In genomic region chr20:11843289-11843688, GRCh38 we compare ENCODE assay signal across 34 cellular contexts.
"Had no signal": no experiment of that assay in that cellular context is flagged by ENCODE, and none has a peak within 500 bp of the region (broad histone marks: within the 10 kb centered on the region; RNA-seq: fewer than 3 reads in every experiment).

No MANE protein-coding gene starts in this region.

- H3K27ac Mint-ChIP-seq: activated B cell treated with CpG ODN at 0.5 μM for 24 hours; activated CD4-positive, alpha-beta memory T cell treated with anti-CD3 and anti-CD28 coated beads for 36 hours; activated CD4-positive, alpha-beta T cell treated with anti-CD3 and anti-CD28 coated beads, Interleukin-2, amount 10 ng/mL, durations not matched to agents 24 days and 14 days; activated CD8-positive, alpha-beta T cell treated with anti-CD3 and anti-CD28 coated beads for 36 hours; activated naive CD4-positive, alpha-beta T cell treated with anti-CD3 and anti-CD28 coated beads for 36 hours; activated naive CD4-positive, alpha-beta T cell treated with anti-CD3 and anti-CD28 coated beads, Interleukin-2, amount 50 U/mL, for 72 hours; activated naive CD8-positive, alpha-beta T cell treated with anti-CD3 and anti-CD28 coated beads for 36 hours; activated T-cell treated with anti-CD3 and anti-CD28 coated beads, Interleukin-2, amount 50 U/mL, for 72 hours; activated T-helper 1 cell treated with anti-CD3 and anti-CD28 coated beads, Interleukin-12 subunit alpha, Interleukin-12 subunit beta, Interleukin-2, Interleukin-4 antibody, amounts not matched to agents 30 ng/mL and 10 ng/mL and 1 ng/mL, durations not matched to agents 14 hours and 24 hours and 36 hours; activated T-helper 17 cell treated with anti-CD3 and anti-CD28 coated beads, Interleukin-2, amount 50 U/mL, for 72 hours; T-cell; T-helper 17 cell had no signal

- H3K4me3 ChIP-seq: adrenal gland, body of pancreas, breast epithelium had no signal

- H3K27me3 ChIP-seq: adrenal gland, body of pancreas, brain microvascular endothelial cell, breast epithelium had no signal

- H3K36me3 ChIP-seq: adrenal gland, brain microvascular endothelial cell, breast epithelium had no signal

- H3K4me1 Mint-ChIP-seq: activated B cell treated with CpG ODN at 0.5 μM for 24 hours; activated CD4-positive, alpha-beta T cell treated with anti-CD3 and anti-CD28 coated beads, Interleukin-2, amount 10 ng/mL, durations not matched to agents 24 days and 14 days; activated naive CD8-positive, alpha-beta T cell treated with anti-CD3 and anti-CD28 coated beads for 36 hours; activated T-helper 17 cell treated with anti-CD3 and anti-CD28 coated beads, Interleukin-2, amount 50 U/mL, for 72 hours; T-cell; T-helper 17 cell had no signal

- H3K4me1 ChIP-seq: adrenal gland, breast epithelium had no signal

- H3K9me3 Mint-ChIP-seq: activated CD4-positive, alpha-beta T cell treated with anti-CD3 and anti-CD28 coated beads, Interleukin-2, amount 10 ng/mL, durations not matched to agents 24 days and 14 days; activated naive CD4-positive, alpha-beta T cell treated with anti-CD3 and anti-CD28 coated beads for 36 hours; activated naive CD8-positive, alpha-beta T cell treated with anti-CD3 and anti-CD28 coated beads for 36 hours had no signal

- H3K4me3 Mint-ChIP-seq: activated B cell treated with CpG ODN at 0.5 μM for 24 hours; activated CD4-positive, alpha-beta memory T cell treated with anti-CD3 and anti-CD28 coated beads for 36 hours; activated CD4-positive, alpha-beta T cell treated with anti-CD3 and anti-CD28 coated beads, Interleukin-2, amount 10 ng/mL, durations not matched to agents 24 days and 14 days; activated CD8-positive, alpha-beta T cell treated with anti-CD3 and anti-CD28 coated beads for 36 hours; activated naive CD4-positive, alpha-beta T cell treated with anti-CD3 and anti-CD28 coated beads for 36 hours; activated naive CD8-positive, alpha-beta T cell treated with anti-CD3 and anti-CD28 coated beads for 36 hours; activated T-cell treated with anti-CD3 and anti-CD28 coated beads, Interleukin-2, amount 50 U/mL, for 4 hours; activated T-cell treated with anti-CD3 and anti-CD28 coated beads, Interleukin-2, amount 50 U/mL, for 72 hours; activated T-helper 1 cell treated with anti-CD3 and anti-CD28 coated beads, Interleukin-12 subunit alpha, Interleukin-12 subunit beta, Interleukin-2, Interleukin-4 antibody, amounts not matched to agents 30 ng/mL and 10 ng/mL and 1 ng/mL, durations not matched to agents 14 hours and 24 hours and 36 hours; activated T-helper 17 cell treated with anti-CD3 and anti-CD28 coated beads, Interleukin-2, amount 50 U/mL, for 72 hours; T-cell; T-helper 17 cell had no signal

- H3K36me3 Mint-ChIP-seq: activated CD4-positive, alpha-beta memory T cell treated with anti-CD3 and anti-CD28 coated beads for 36 hours; activated naive CD8-positive, alpha-beta T cell treated with anti-CD3 and anti-CD28 coated beads for 36 hours; T-cell had no signal

- ATAC-seq: activated CD8-positive, alpha-beta T cell treated with anti-CD3 and anti-CD28 coated beads for 36 hours; activated naive CD4-positive, alpha-beta T cell treated with anti-CD3 and anti-CD28 coated beads, Interleukin-2, amount 50 U/mL, for 72 hours; activated T-cell treated with anti-CD3 and anti-CD28 coated beads, Interleukin-2, amount 50 U/mL, for 4 hours; activated T-cell treated with anti-CD3 and anti-CD28 coated beads, Interleukin-2, amount 50 U/mL, for 72 hours; activated T-helper 17 cell treated with anti-CD3 and anti-CD28 coated beads, Interleukin-2, amount 50 U/mL, for 72 hours; body of pancreas; T-cell; T-helper 17 cell had no signal

- DNase-seq: activated B cell treated with CpG ODN at 0.5 μM for 24 hours; activated CD4-positive, alpha-beta memory T cell treated with anti-CD3 and anti-CD28 coated beads for 36 hours; activated CD4-positive, alpha-beta T cell treated with anti-CD3 and anti-CD28 coated beads for 4 hours; activated CD4-positive, alpha-beta T cell treated with anti-CD3 and anti-CD28 coated beads, Interleukin-2, amount 10 ng/mL, durations not matched to agents 24 days and 14 days; activated CD4-positive, alpha-beta T cell treated with anti-CD3 and anti-CD28 coated beads, Interleukin-2, amount 50 U/mL, for 1 hour; activated CD4-positive, alpha-beta T cell treated with anti-CD3 and anti-CD28 coated beads, Interleukin-2, amount 50 U/mL, for 4 hours; activated CD4-positive, CD25-positive, alpha-beta regulatory T cell treated with anti-CD3 and anti-CD28 coated beads, Interleukin-2, amount 50 U/mL, for 72 hours; activated CD8-positive, alpha-beta memory T cell treated with anti-CD3 and anti-CD28 coated beads, Interleukin-2, amount 50 U/mL, for 4 hours; activated CD8-positive, alpha-beta T cell treated with anti-CD3 and anti-CD28 coated beads for 36 hours; activated effector memory CD4-positive, alpha-beta T cell treated with anti-CD3 and anti-CD28 coated beads, Interleukin-2, amount 50 U/mL, for 16 hours; activated gamma-delta T cell treated with Interleukin-2 at 50 U/mL for 16 hours; activated naive CD4-positive, alpha-beta T cell; activated naive CD4-positive, alpha-beta T cell treated with anti-CD3 and anti-CD28 coated beads for 36 hours; activated naive CD4-positive, alpha-beta T cell treated with anti-CD3 and anti-CD28 coated beads, Interleukin-2, amount 50 U/mL, for 16 hours; activated naive CD8-positive, alpha-beta T cell treated with anti-CD3 and anti-CD28 coated beads for 36 hours; activated T-cell treated with anti-CD3 and anti-CD28 coated beads for 4 hours; activated T-cell treated with anti-CD3 and anti-CD28 coated beads, Interleukin-2, amount 50 U/mL, for 1 hour; activated T-cell treated with anti-CD3 and anti-CD28 coated beads, Interleukin-2, amount 50 U/mL, for 4 hours; activated T-cell treated with anti-CD3 and anti-CD28 coated beads, Interleukin-2, amount 50 U/mL, for 72 hours; adrenal gland; amniotic stem cell; aorta; body of pancreas; brain microvascular endothelial cell; central memory CD4-positive, alpha-beta T cell; T-cell; T-helper 17 cell; T-helper 9 cell had no signal

- H3K27ac ChIP-seq: adrenal gland, body of pancreas, brain microvascular endothelial cell, breast epithelium, VCaP had no signal

- H3K9me3 ChIP-seq: adrenal gland, body of pancreas, breast epithelium had no signal

- FAIRE-seq: TTC549 had no signal

- H3K27me3 Mint-ChIP-seq: activated B cell treated with CpG ODN at 0.5 μM for 24 hours; activated CD4-positive, alpha-beta memory T cell treated with anti-CD3 and anti-CD28 coated beads for 36 hours; activated CD4-positive, alpha-beta T cell treated with anti-CD3 and anti-CD28 coated beads, Interleukin-2, amount 10 ng/mL, durations not matched to agents 24 days and 14 days; activated CD8-positive, alpha-beta T cell treated with anti-CD3 and anti-CD28 coated beads for 36 hours; activated T-helper 17 cell treated with anti-CD3 and anti-CD28 coated beads, Interleukin-2, amount 50 U/mL, for 72 hours; T-helper 17 cell had no signal
